In the genomic region with DNA sequence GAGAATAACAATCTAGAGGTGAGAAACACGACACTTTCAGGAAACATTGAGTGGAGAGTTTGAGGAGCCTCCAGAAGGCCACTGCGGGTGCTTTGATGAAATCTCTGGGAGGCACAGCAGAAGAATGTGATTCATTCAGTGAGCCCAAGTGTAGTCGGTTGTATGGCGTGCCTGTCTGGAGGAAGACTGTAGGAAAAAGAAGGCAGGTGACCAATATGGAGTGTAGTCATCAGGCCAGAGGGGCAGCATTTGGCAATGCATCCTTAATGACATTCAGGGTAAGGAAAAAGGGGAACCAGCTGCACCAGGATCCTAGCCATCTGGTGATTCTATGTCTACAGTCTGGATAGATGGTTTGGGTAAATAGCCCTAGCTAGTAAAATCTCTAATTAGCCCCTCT, we compare ENCODE assay signal across 10 cellular contexts. TPM values are rescaled to one million over a fixed set of nuclear protein-coding genes. Genes with fewer than 3 reads are reported as not detected.
"Had no signal": no experiment of that assay in that cellular context is flagged by ENCODE, and none has a peak within 500 bp of the region (broad histone marks: within the 10 kb centered on the region; RNA-seq: fewer than 3 reads in every experiment).

No MANE protein-coding gene starts in this region.

RNA-seq across cellular contexts. Expression of a gene that starts 12.3 kb away (rescaled TPM):
- total RNA-seq: OCI-LY7, SJCRH30, SJSA1, SK-MEL-5 had no signal
- polyA plus RNA-seq: SK-N-SH had no signal

RNA-seq across cellular contexts. Expression of a gene that starts 12.9 kb away (rescaled TPM):
- total RNA-seq: OCI-LY7, PC-9, Peyer's patch, Right ventricle myocardium superior, SJCRH30, SJSA1, SK-MEL-5 had no signal
- polyA plus RNA-seq: SK-N-SH had no signal

RNA-seq across cellular contexts. Expression of a gene that starts 16.8 kb away (rescaled TPM):
- total RNA-seq: OCI-LY7, RPMI7951, SJCRH30, SJSA1, SK-MEL-5 had no signal
- polyA plus RNA-seq: SK-N-SH had no signal

RNA-seq across cellular contexts. Expression of a gene that starts 56.7 kb away (rescaled TPM):
- total RNA-seq: OCI-LY7, SJCRH30, SK-MEL-5 had no signal

RNA-seq across cellular contexts. Expression of a gene that starts 59.9 kb away (rescaled TPM):
- total RNA-seq: OCI-LY7, PC-9, Peyer's patch, Right ventricle myocardium superior, SJCRH30, SJSA1, SK-MEL-5, T-cell had no signal
- polyA plus RNA-seq: SK-N-SH had no signal
